In genomic region chr18:23337599-23338444, GRCh38 we compare ENCODE assay signal across 10 cellular contexts.
DNase-seq lines count a peak whose midpoint lies in the region; ATAC-seq, FAIRE-seq and TF ChIP-seq lines count a peak whose summit lies in the region.
"Had no signal": no experiment of that assay in that cellular context is flagged by ENCODE, and none has a peak within 500 bp of the region (broad histone marks: within the 10 kb centered on the region; RNA-seq: fewer than 3 reads in every experiment).

No MANE protein-coding gene starts in this region.

- H3K9me3 ChIP-seq in GM12878 (replicated peaks; ENCODE audit: control insufficient read depth, insufficient read depth, low read length) (no peaks in the 10 kb centered on the region), neural cell (ENCODE audit: low read length) (no peaks in the 10 kb centered on the region)

- no peak for TF ChIP-seq RAD21 in GM12878 (IDR thresholded peaks at IDR 0.05; ENCODE audit: insufficient read depth, low read depth, low read length)
- peak; percentile 22 for TF ChIP-seq RAD21 in neural cell (conservative IDR thresholded peaks at IDR 0.05)

- H3K4me2 ChIP-seq in GM12878 (ENCODE audit: control insufficient read depth, insufficient read depth) (no peak overlapping the region), neural cell (ENCODE audit: low read length) (peak overlapping the region; percentile 5)

- no peaks in the 10 kb centered on the region for H3K27me3 ChIP-seq in GM12878 (replicated peaks in 1 of 2; ENCODE audit: control insufficient read depth in 2 of 2, insufficient read depth in 2 of 2, low read length in 1 of 2)
- no peaks in the 10 kb centered on the region for H3K27me3 ChIP-seq in neural cell (ENCODE audit: insufficient read depth, low read depth, low read length)

- 79% methylated on average over 3 of the region's 3 CpGs for WGBS in GM12878 (ENCODE audit: insufficient coverage, insufficient replicate concordance, low lambda C conversion rate, missing lambda C conversion rate)

- no peaks in the 10 kb centered on the region for H3F3A ChIP-seq in neural cell (ENCODE audit: insufficient read depth, low read length, poor library complexity, severe bottlenecking)

- POLR2A ChIA-PET in GM12878 (lab: Charles Lee): no interaction called here

- H3K79me2 ChIP-seq in GM12878 (ENCODE audit: control insufficient read depth, insufficient read depth, low read length) (no peaks in the 10 kb centered on the region), neural cell (replicated peaks; ENCODE audit: insufficient read depth, low read length) (no peaks in the 10 kb centered on the region)

- no peaks in the 10 kb centered on the region for H4K20me1 ChIP-seq in GM12878 (ENCODE audit: control insufficient read depth, insufficient read depth)
- H4K20me1 ChIP-seq in neural cell (ENCODE audit: insufficient read depth): no peaks in the 10 kb centered on the region

- in situ Hi-C loops in GM12878 (cut with MboI): no loop called here

- H2AFZ ChIP-seq in GM12878 (ENCODE audit: control insufficient read depth, low read depth, low read length) (no peak overlapping the region), neural cell (ENCODE audit: low read depth, low read length) (no peak overlapping the region)

- SMC1A ChIA-PET in GM12878 (lab: Charles Lee; ENCODE audit: uncharacterized antibody, unreplicated experiment): interaction anchor here (0.7 to 1.2 kb wide), 3 partner anchors 10 to 32 kb away, joined by 3 read pairs; no protein-coding TSS in a partner anchor

- TF ChIP-seq EP300 in GM12878 (IDR thresholded peaks at IDR 0.05; ENCODE audit: borderline replicate concordance in 1 of 2, control insufficient read depth in 1 of 2, low read depth in 2 of 2, low read length in 2 of 2) (no peak), neural cell (conservative IDR thresholded peaks at IDR 0.05; ENCODE audit: poor library complexity, severe bottlenecking) (peak; percentile 78)

- no peak overlapping the region for H3K27ac ChIP-seq in GM12878 (ENCODE audit: control insufficient read depth, insufficient read depth)
- peak overlapping the region; percentile 39 for H3K27ac ChIP-seq in neural cell (ENCODE audit: low read length)

- TF ChIP-seq POLR2A in GM12878 (IDR thresholded peaks at IDR 0.05; ENCODE audit: low read depth, low read length): no peak
- no peak for TF ChIP-seq POLR2A in GM12891 (IDR thresholded peaks at IDR 0.05; ENCODE audit: low read depth, low read length)

- no peaks in the 10 kb centered on the region for H3K9me2 ChIP-seq in neural cell (ENCODE audit: insufficient read depth, low read length)

- H3K9ac ChIP-seq in GM12878 (ENCODE audit: control insufficient read depth, insufficient read depth, low read length) (no peak overlapping the region), neural cell (ENCODE audit: low read length) (no peak overlapping the region)

- no peaks in the 10 kb centered on the region for H3K4me1 ChIP-seq in GM12878 (ENCODE audit: control insufficient read depth, insufficient read depth, low read length)

- CTCF ChIA-PET in GM12878 (lab: Yijun Ruan, JAX): no interaction called here

- no peak overlapping the region for H3K4me3 ChIP-seq in GM12878
- peak overlapping the region; percentile 8 for H3K4me3 ChIP-seq in neural cell (ENCODE audit: low read length)

- peak; percentile 74 for FAIRE-seq in GM12878 (lab: Jason Lieb, UNC)
- FAIRE-seq in GM12891 (lab: Jason Lieb, UNC): no peak

- H3K36me3 ChIP-seq in GM12878 (ENCODE audit: control insufficient read depth in 2 of 2, insufficient read depth in 2 of 2, low read length in 1 of 2): no peaks in the 10 kb centered on the region
- no peaks in the 10 kb centered on the region for H3K36me3 ChIP-seq in neural cell (ENCODE audit: insufficient read depth, low read length)

- intact Hi-C loops in GM12878 (cut with micrococcal nuclease; ENCODE audit: unreplicated experiment): no loop called here

- RAD21 ChIA-PET in GM12878 (lab: Charles Lee; ENCODE audit: unreplicated experiment): no interaction called here

- no TSS peak for BruUV-seq in GM12878 (replicated peaks; lab: Mats Ljungman, UMichigan)

- TF ChIP-seq CTCF in GM12878 (IDR thresholded peaks at IDR 0.05 in 2 of 3, conservative IDR thresholded peaks at IDR 0.05 in 1 of 3; ENCODE audit: control insufficient read depth in 2 of 3, extremely low read depth in 1 of 3, insufficient read depth in 1 of 3, low read depth in 3 of 3, low read length in 3 of 3): no peak
- peak; percentile 43 for TF ChIP-seq CTCF in neural cell (IDR thresholded peaks at IDR 0.05; ENCODE audit: poor library complexity, severe bottlenecking)

- ATAC-seq in GM12878 (no peak; the same call in 2 of the 3 replicates), GM21423 (IDR thresholded peaks at IDR 0.05; ENCODE audit: unreplicated experiment) (no peak)
- ATAC-seq: left ventricle myocardium superior had no signal

- DNase-seq in DMS53 (lab: John Stamatoyannopoulos, UW) (peak; percentile 57), DMS53 treated with DMSO at 0.1 percent for 48 hours (lab: John Stamatoyannopoulos, UW; ENCODE audit: unreplicated experiment) (no peak), NCI-H146 (lab: John Stamatoyannopoulos, UW) (peak; percentile 86), GM12878 (ENCODE audit: low read depth, low spot score) (no peak), GM12891 (ENCODE audit: insufficient read length, low spot score) (no peak)
- no peak for DNase-seq in stimulated activated CD4-positive, alpha-beta T cell treated with anti-CD3 and anti-CD28 coated beads, Interleukin-2, amount 100 ng/mL, for 48 hours
- DNase-seq: 8988T, left ventricle myocardium superior had no signal

TF ChIP-seq in GM12878, 131 proteins besides CTCF, POLR2A, EP300 and RAD21 (continues in another document):
- no peak for TF ChIP-seq IKZF1 (conservative IDR thresholded peaks at IDR 0.05)
- TF ChIP-seq ATF2 (IDR thresholded peaks at IDR 0.05; ENCODE audit: low read length): no peak
- no peak for TF ChIP-seq TCF7 (IDR thresholded peaks at IDR 0.05; ENCODE audit: borderline replicate concordance)
- no peak for TF ChIP-seq CEBPB (IDR thresholded peaks at IDR 0.05; ENCODE audit: borderline replicate concordance in 1 of 2, low read depth in 2 of 2, low read length in 2 of 2)
- no peak for TF ChIP-seq EGR1 (IDR thresholded peaks at IDR 0.05; ENCODE audit: borderline replicate concordance in 1 of 2, low read depth in 2 of 2, low read length in 2 of 2)

TF ChIP-seq in neural cell, 6 proteins besides CTCF, POLR2A, EP300 and RAD21 (continues in another document):
- no peak for TF ChIP-seq TAF1 (IDR thresholded peaks at IDR 0.05; ENCODE audit: low read depth)
- TF ChIP-seq EZH2 (IDR thresholded peaks at IDR 0.05; ENCODE audit: borderline replicate concordance, insufficient read depth, low read length, poor library complexity, severe bottlenecking): no peak
- peak; percentile 96 for TF ChIP-seq REST (IDR thresholded peaks at IDR 0.05; ENCODE audit: borderline replicate concordance)

TF ChIP-seq in GM12891, 5 proteins besides CTCF, POLR2A, EP300 and RAD21:
- TF ChIP-seq PAX5 (IDR thresholded peaks at IDR 0.05; ENCODE audit: insufficient read depth, low read length, severe bottlenecking) (no peak), SPI1 (IDR thresholded peaks at IDR 0.05; ENCODE audit: low read depth, low read length) (no peak), POU2F2 (IDR thresholded peaks at IDR 0.05; ENCODE audit: low read depth, low read length) (no peak), POLR2AphosphoS5 (IDR thresholded peaks at IDR 0.05; ENCODE audit: low read depth, low read length) (no peak), TAF1 (IDR thresholded peaks at IDR 0.05; ENCODE audit: low read depth, low read length) (no peak)
TF ChIP-seq in GM12891: peak in this region for 0.

Comparison
In these comparisons a context has a peak if more than half of its experiments do, and no peak if none do; other contexts are left out.
1. DNase-seq: peak in DMS53 (single experiment) and NCI-H146 (single experiment); none in DMS53 treated with DMSO at 0.1 percent for 48 hours (single experiment), GM12878 (single experiment), GM12891 (single experiment) and stimulated activated CD4-positive, alpha-beta T cell treated with anti-CD3 and anti-CD28 coated beads, Interleukin-2, amount 100 ng/mL, for 48 hours (0 of 2).